ENCODE assay signal across 8 cellular contexts in the genomic region with DNA sequence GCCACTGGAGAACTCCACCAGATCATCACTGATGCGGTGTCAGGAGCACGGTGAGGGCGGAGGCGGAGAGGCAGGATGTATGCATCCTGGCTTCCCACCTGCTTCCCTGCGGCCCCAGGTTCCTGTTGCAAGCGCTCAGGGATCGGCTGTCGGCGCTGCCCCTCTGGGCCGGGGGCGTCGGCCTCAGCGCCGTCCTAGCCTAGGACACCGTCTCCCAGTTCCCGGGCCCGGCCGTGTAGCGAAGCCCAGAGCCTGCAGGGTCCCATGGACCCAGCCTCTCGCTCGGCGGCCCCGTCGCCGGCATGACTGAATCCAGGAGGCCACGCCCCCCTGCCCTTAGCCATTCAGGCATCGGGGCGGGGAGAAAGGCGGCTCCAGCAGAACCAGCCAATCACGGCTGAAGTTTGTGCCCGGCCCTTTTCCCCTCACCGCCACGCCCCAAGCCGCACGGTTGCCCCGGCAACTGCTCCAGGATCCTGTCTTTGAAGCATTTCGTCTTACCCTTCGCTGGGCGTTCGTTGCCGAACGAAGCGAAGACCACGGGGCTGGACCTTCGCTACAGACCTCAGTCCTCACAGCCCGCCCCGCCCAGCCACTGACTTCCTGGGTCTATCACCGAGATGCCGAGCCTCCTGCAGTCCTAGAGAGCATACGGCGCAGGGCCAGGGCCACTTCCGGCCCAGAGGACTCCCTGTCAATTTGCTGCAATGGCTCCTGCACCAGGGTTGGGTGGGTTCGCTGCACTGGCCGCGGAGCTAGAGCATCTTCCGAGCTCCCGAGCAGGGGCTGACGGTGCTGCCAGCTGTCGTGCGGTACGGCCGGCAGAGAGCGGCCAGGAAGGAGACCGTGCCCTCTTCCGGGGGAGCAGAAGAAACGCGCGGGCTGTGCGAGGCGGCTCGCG. TPM values are rescaled to one million over a fixed set of nuclear protein-coding genes. Genes with fewer than 3 reads are reported as not detected.
DNase-seq lines count a peak whose midpoint lies in the region; ATAC-seq and TF ChIP-seq lines count a peak whose summit lies in the region.

No MANE protein-coding gene starts in this region.

- peak overlapping the region; percentile 68 for H3K4me3 ChIP-seq in colonic mucosa
- H3K4me3 ChIP-seq in left lung: peak overlapping the region; percentile 58 to 72

- H3K27ac ChIP-seq in colonic mucosa (peak overlapping the region; percentile 86), left lung (peak overlapping the region; percentile 61 to 89)

- ATAC-seq in HG03457 (IDR thresholded peaks at IDR 0.05; ENCODE audit: unreplicated experiment) (peak; percentile 54), left lung (peak; percentile 98)

- peak; percentile 25 for TF ChIP-seq CTCF in colonic mucosa (IDR thresholded peaks at IDR 0.05)
- TF ChIP-seq CTCF in left lung (IDR thresholded peaks at IDR 0.05): no peak

- DNase-seq in C1 segment of cervical spinal cord (lab: John Stamatoyannopoulos, UW) (peak; percentile 47 to 90 (median 88)), GM19240 (ENCODE audit: insufficient read length, low spot score) (peak; percentile 92), NCI-H524 (lab: John Stamatoyannopoulos, UW) (peak; percentile 93 to 95), colonic mucosa (peak; percentile 99), left lung (peak; percentile 97 to 98)
- DNase-seq in activated CD4-positive, alpha-beta T cell treated with anti-CD3 and anti-CD28 coated beads for 4 hours: peak; percentile 97
- DNase-seq in stimulated activated CD4-positive, alpha-beta T cell treated with anti-CD3 and anti-CD28 coated beads, Interleukin-2, amount 100 ng/mL, for 4 hours (ENCODE audit: low read depth): peak; percentile 93

- no peaks in the 10 kb centered on the region for H3K9me3 ChIP-seq in colonic mucosa
- H3K9me3 ChIP-seq in left lung: no peaks in the 10 kb centered on the region

- intact Hi-C loops in colonic mucosa (cut with DNase I) (no loop called here), left lung (cut with DNase I) (no loop called here)

- H3K4me1 ChIP-seq in colonic mucosa: peaks cover 11% of the 10 kb centered on the region
- H3K4me1 ChIP-seq in left lung: peaks cover 10 to 27% of the 10 kb centered on the region in 2 donors

- no peaks in the 10 kb centered on the region for H3K27me3 ChIP-seq in colonic mucosa
- H3K27me3 ChIP-seq in left lung: no peaks in the 10 kb centered on the region

- H3K36me3 ChIP-seq in colonic mucosa (no peaks in the 10 kb centered on the region), left lung (peaks cover 0 to 16% of the 10 kb centered on the region in 2 donors)

- H3K9ac ChIP-seq in colonic mucosa (ENCODE audit: low read depth in 2 of 2, low read length in 2 of 2): peak overlapping the region; percentile 77 to 81

RNA-seq across cellular contexts. Expression of a gene that starts 10.6 kb away (rescaled TPM):
- 10 to 100 TPM; 12.4 to 20.4 TPM for total RNA-seq in colonic mucosa
- 10 to 100 TPM in 1 of 2 donors, 1 to 10 TPM in 1; 8.4 to 12.0 TPM for total RNA-seq in left lung

RNA-seq across cellular contexts. Expression of a gene that starts 11.8 kb away (rescaled TPM):
- total RNA-seq in colonic mucosa (10 to 100 TPM in 1 of 2 donors, 1 to 10 TPM in 1; 9.9 to 10.5 TPM), left lung (10 to 100 TPM in 1 of 2 donors, 1 to 10 TPM in 1; 9.7 to 11.8 TPM)

RNA-seq across cellular contexts. Expression of a gene that starts 25.1 kb away (rescaled TPM):
- total RNA-seq in colonic mucosa: under 1 TPM in 1 of 2 donors, not detected in 1; 0.86 TPM
- total RNA-seq in left lung: not detected

RNA-seq across cellular contexts. Expression of a gene that starts 58.8 kb away (rescaled TPM):
- total RNA-seq in colonic mucosa (100 to 1,000 TPM; 256 to 329 TPM), left lung (100 to 1,000 TPM; 132 to 310 TPM)

Comparison
In these comparisons a context has a peak if more than half of its experiments do, and no peak if none do; other contexts are left out.
1. Peak in every context shown above with its lines: DNase-seq, ATAC-seq, H3K4me3 ChIP-seq and H3K27ac ChIP-seq.